Comparison of ENCODE assay signal across 27 cellular contexts in the genomic region with DNA sequence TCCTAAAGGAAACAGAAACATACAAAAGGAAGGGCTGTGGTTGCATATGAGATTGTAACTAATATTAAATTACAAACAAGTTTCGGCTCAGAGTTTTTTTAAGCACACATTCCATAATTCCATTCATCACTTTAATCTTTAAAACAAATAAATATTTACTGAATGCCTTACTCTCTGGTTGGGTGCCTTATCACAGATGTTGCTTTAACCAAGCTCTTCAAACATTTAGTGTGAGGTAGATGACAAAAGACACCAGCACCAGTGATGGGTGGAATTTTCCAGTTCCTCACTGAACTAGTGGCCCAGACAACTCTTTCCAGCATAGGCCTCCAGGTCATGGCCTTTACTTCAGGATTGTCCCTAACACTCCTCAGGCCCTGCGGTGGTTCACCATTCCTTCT. TPM values are rescaled to one million over a fixed set of nuclear protein-coding genes. Genes with fewer than 3 reads are reported as not detected.
DNase-seq lines count a peak whose midpoint lies in the region; FAIRE-seq and TF ChIP-seq lines count a peak whose summit lies in the region.
"Had no signal": no experiment of that assay in that cellular context is flagged by ENCODE, and none has a peak within 500 bp of the region (broad histone marks: within the 10 kb centered on the region; RNA-seq: fewer than 3 reads in every experiment).

No MANE protein-coding gene starts in this region.

- no TSS peak for BruUV-seq in endothelial cell of umbilical vein (replicated peaks; lab: Mats Ljungman, UMichigan)

- no peak overlapping the region for H2AFZ ChIP-seq in endothelial cell of umbilical vein (ENCODE audit: low read depth, low read length)

- TF ChIP-seq POLR2A in GM12891 (IDR thresholded peaks at IDR 0.05; ENCODE audit: low read depth, low read length) (no peak), endothelial cell of umbilical vein (IDR thresholded peaks at IDR 0.05; ENCODE audit: low read depth, low read length) (peak; percentile 26)

- dilution Hi-C loops in endothelial cell of umbilical vein (cut with MboI; ENCODE audit: extremely low pct_ligation_motif_present, low sequenced_read_pairs) = no loop called here

- peak overlapping the region; percentile 5 for H3K9ac ChIP-seq in endothelial cell of umbilical vein (replicated peaks; ENCODE audit: extremely low read depth, insufficient read depth, low read length)

- POLR2A ChIA-PET in endothelial cell of umbilical vein (lab: Charles Lee) = no interaction called here

- H3K79me2 ChIP-seq in endothelial cell of umbilical vein (ENCODE audit: control insufficient read depth, insufficient read depth, low read length) = peaks cover 59% of the 10 kb centered on the region

- no peaks in the 10 kb centered on the region for H3K9me3 ChIP-seq in endothelial cell of umbilical vein (replicated peaks; ENCODE audit: control insufficient read depth, insufficient read depth, low read length)
- H3K9me3 ChIP-seq: pancreas, thoracic aorta had no signal

- peaks cover 5% of the 10 kb centered on the region for H3K36me3 Mint-ChIP-seq in osteocyte (ENCODE audit: unreplicated experiment)
- H3K36me3 Mint-ChIP-seq: activated naive CD4-positive, alpha-beta T cell treated with anti-CD3 and anti-CD28 coated beads, Interleukin-2, amount 50 U/mL, for 72 hours; natural killer cell treated with Interleukin-12 subunit alpha and Interleukin-12 subunit beta and Interleukin-15 and Interleukin-18, amount 100 ng/mL, for 72 hours had no signal

- no peaks in the 10 kb centered on the region for H3K27me3 Mint-ChIP-seq in osteocyte (ENCODE audit: unreplicated experiment)
- H3K27me3 Mint-ChIP-seq: activated CD4-positive, alpha-beta T cell treated with anti-CD3 and anti-CD28 coated beads, Interleukin-2, amount 10 ng/mL, durations not matched to agents 7 days and 5 days; CD4-positive, alpha-beta T cell; natural killer cell treated with Interleukin-12 subunit alpha and Interleukin-12 subunit beta and Interleukin-15 and Interleukin-18, amount 100 ng/mL, for 72 hours had no signal

- H3K4me1 ChIP-seq in endothelial cell of umbilical vein (ENCODE audit: control insufficient read depth, extremely low read depth, insufficient read depth, low read length) = peaks cover 58% of the 10 kb centered on the region

- no peaks in the 10 kb centered on the region for H3K9me1 ChIP-seq in endothelial cell of umbilical vein (replicated peaks; ENCODE audit: control insufficient read depth, extremely low read depth, insufficient read depth, low read length)

- peak overlapping the region; percentile 43 for H3K4me2 ChIP-seq in endothelial cell of umbilical vein (ENCODE audit: insufficient read depth, low read length)

- H3K36me3 ChIP-seq in endothelial cell of umbilical vein (ENCODE audit: control insufficient read depth in 2 of 2, extremely low read depth in 1 of 2, insufficient read depth in 2 of 2, low read length in 2 of 2) = peaks cover 0 to 2% of the 10 kb centered on the region in 2 experiments
- H3K36me3 ChIP-seq: cardiac muscle cell, pancreas, thoracic aorta had no signal

- peak overlapping the region; percentile 63 for H3K27ac Mint-ChIP-seq in osteocyte (ENCODE audit: unreplicated experiment)
- H3K27ac Mint-ChIP-seq: activated CD4-positive, alpha-beta T cell treated with anti-CD3 and anti-CD28 coated beads, Interleukin-2, amount 10 ng/mL, durations not matched to agents 7 days and 5 days; activated naive CD4-positive, alpha-beta T cell treated with anti-CD3 and anti-CD28 coated beads, Interleukin-2, amount 50 U/mL, for 72 hours; CD4-positive, alpha-beta T cell had no signal

- H4K20me1 ChIP-seq in endothelial cell of umbilical vein (replicated peaks; ENCODE audit: control insufficient read depth, extremely low read depth, insufficient read depth, low read length) = no peaks in the 10 kb centered on the region

- H3K4me1 Mint-ChIP-seq in osteocyte (ENCODE audit: unreplicated experiment) = peaks cover 62% of the 10 kb centered on the region

- CTCF ChIA-PET in endothelial cell of umbilical vein (lab: Charles Lee) = interaction anchor here (2.0 kb wide), 1 partner anchor 21 kb away, joined by 5 read pairs; no protein-coding TSS in a partner anchor

- no peaks in the 10 kb centered on the region for H3K9me3 Mint-ChIP-seq in osteocyte (ENCODE audit: unreplicated experiment)
- H3K9me3 Mint-ChIP-seq: activated CD4-positive, alpha-beta T cell treated with anti-CD3 and anti-CD28 coated beads, Interleukin-2, amount 10 ng/mL, durations not matched to agents 7 days and 5 days; activated naive CD4-positive, alpha-beta T cell treated with anti-CD3 and anti-CD28 coated beads, Interleukin-2, amount 50 U/mL, for 72 hours; CD4-positive, alpha-beta T cell; natural killer cell treated with Interleukin-12 subunit alpha and Interleukin-12 subunit beta and Interleukin-15 and Interleukin-18, amount 100 ng/mL, for 72 hours had no signal

- no peak overlapping the region for H3K4me3 Mint-ChIP-seq in osteocyte (ENCODE audit: unreplicated experiment)
- H3K4me3 Mint-ChIP-seq: activated CD4-positive, alpha-beta T cell treated with anti-CD3 and anti-CD28 coated beads, Interleukin-2, amount 10 ng/mL, durations not matched to agents 7 days and 5 days; CD4-positive, alpha-beta T cell; natural killer cell treated with Interleukin-12 subunit alpha and Interleukin-12 subunit beta and Interleukin-15 and Interleukin-18, amount 100 ng/mL, for 72 hours had no signal

- DNase-seq in GM12891 (ENCODE audit: insufficient read length, low spot score) = no peak
- DNase-seq in LHCN-M2 (ENCODE audit: low read depth) = peak; percentile 38
- DNase-seq in endothelial cell of umbilical vein (ENCODE audit: low read depth, low spot score) = peak; percentile 66
- DNase-seq in osteocyte (ENCODE audit: extremely low spot score, unreplicated experiment) = no peak
- DNase-seq in retina = no peak
- no peak for DNase-seq in GM13976 (ENCODE audit: low spot score)
- no peak for DNase-seq in activated naive CD4-positive, alpha-beta T cell treated with anti-CD3 and anti-CD28 coated beads, Interleukin-2, amount 50 U/mL, for 16 hours
- DNase-seq: activated CD4-positive, alpha-beta T cell treated with anti-CD3 and anti-CD28 coated beads, Interleukin-2, amount 10 ng/mL, durations not matched to agents 7 days and 5 days; anterior cingulate cortex; CD4-positive, alpha-beta T cell; GDM1; H7; head of caudate nucleus; Kasumi-1; left colon; NCI-H1092; NCI-H1930; NCI-H69; pancreas; stimulated activated CD4-positive, alpha-beta T cell treated with anti-CD3 and anti-CD28 coated beads, Interleukin-4, amount 100 ng/mL, for 4 hours; stimulated activated naive CD4-positive, alpha-beta T cell had no signal

- intact Hi-C loops in endothelial cell of umbilical vein (cut with micrococcal nuclease) = no loop called here

- no peaks in the 10 kb centered on the region for H3K27me3 ChIP-seq in endothelial cell of umbilical vein (ENCODE audit: control insufficient read depth in 2 of 2, insufficient read depth in 2 of 2, low read length in 2 of 2)
- H3K27me3 ChIP-seq: cardiac muscle cell, pancreas had no signal

- H3K27ac ChIP-seq in endothelial cell of umbilical vein (ENCODE audit: insufficient read depth, low read depth, low read length) = peak overlapping the region; percentile 66
- H3K27ac ChIP-seq: cardiac muscle cell, thoracic aorta, VCaP had no signal

- H3K4me3 ChIP-seq in endothelial cell of umbilical vein (replicated peaks in 1 of 3; ENCODE audit: insufficient read depth in 1 of 3, low read depth in 1 of 3, low read length in 3 of 3) = no peak overlapping the region
- H3K4me3 ChIP-seq: cardiac muscle cell, pancreas, thoracic aorta had no signal

- FAIRE-seq in GM12891 (lab: Jason Lieb, UNC) = no peak
- FAIRE-seq in endothelial cell of umbilical vein (lab: Jason Lieb, UNC) = peak; percentile 47
- FAIRE-seq: endometrium, pancreas had no signal

- no peak for TF ChIP-seq CTCF in endothelial cell of umbilical vein (IDR thresholded peaks at IDR 0.05; ENCODE audit: extremely low read depth in 1 of 2, insufficient read depth in 1 of 2, low read depth in 1 of 2, low read length in 2 of 2)
- no peak for TF ChIP-seq CTCF in osteocyte (IDR thresholded peaks at IDR 0.05)
- no peak for TF ChIP-seq CTCF in GM13976 (IDR thresholded peaks at IDR 0.05; ENCODE audit: borderline replicate concordance, control extremely low read depth, extremely low read depth, insufficient read depth, missing control alignments)

- in situ Hi-C loops in GM13976 (cut with MboI; ENCODE audit: low sequenced_read_pairs, unreplicated experiment) = no loop called here

TF ChIP-seq in GM12891, 5 proteins besides CTCF, POLR2A, EP300 and RAD21:
- TF ChIP-seq TAF1 (IDR thresholded peaks at IDR 0.05; ENCODE audit: low read depth, low read length) (no peak), SPI1 (IDR thresholded peaks at IDR 0.05; ENCODE audit: low read depth, low read length) (0 out of 2 replicates have a peak, but pooled peaks have one; percentile 20), POU2F2 (IDR thresholded peaks at IDR 0.05; ENCODE audit: low read depth, low read length) (no peak)

TF ChIP-seq in endothelial cell of umbilical vein, 7 proteins besides CTCF, POLR2A, EP300 and RAD21:
- TF ChIP-seq MYC (IDR thresholded peaks at IDR 0.05; ENCODE audit: low read depth, low read length) (no peak), JUN (IDR thresholded peaks at IDR 0.05; ENCODE audit: borderline replicate concordance, insufficient read depth, insufficient read length, low read depth) (no peak), EZH2 (IDR thresholded peaks at IDR 0.05; ENCODE audit: borderline replicate concordance, low read depth, low read length, severe bottlenecking) (no peak), GATA2 (IDR thresholded peaks at IDR 0.05; ENCODE audit: insufficient read depth, insufficient read length, low read depth, low read length) (no peak), POLR2AphosphoS5 (IDR thresholded peaks at IDR 0.05; ENCODE audit: insufficient read depth, low read depth, low read length) (no peak), FOS (IDR thresholded peaks at IDR 0.05; ENCODE audit: borderline replicate concordance, insufficient read depth, low read length) (no peak)
- TF ChIP-seq, protein P1, sequence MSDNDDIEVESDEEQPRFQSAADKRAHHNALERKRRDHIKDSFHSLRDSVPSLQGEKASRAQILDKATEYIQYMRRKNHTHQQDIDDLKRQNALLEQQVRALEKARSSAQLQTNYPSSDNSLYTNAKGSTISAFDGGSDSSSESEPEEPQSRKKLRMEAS (IDR thresholded peaks at IDR 0.05; ENCODE audit: insufficient read depth, insufficient read length) = no peak

RNA-seq across cellular contexts. Expression of gene ARHGAP18, which starts 58.7 kb away (rescaled TPM):
- polyA plus RNA-seq in GM12891 (2012; ENCODE audit: low read depth, missing spikeins) = 9.7 TPM
- total RNA-seq in LHCN-M2 (2014; rRNA removed) (96.8 and 101 TPM in 2 replicates), endothelial cell of umbilical vein (86.1 and 111 TPM in 2 replicates), osteocyte (12.8 and 13.3 TPM in 2 replicates)
- 18.1 TPM for polyA plus RNA-seq in LHCN-M2 (2012)
- 11.0 and 13.1 TPM in 2 replicates for polyA plus RNA-seq in endothelial cell of umbilical vein
- polyA plus RNA-seq in endothelial cell of umbilical vein (2011; cell fraction: cytosol; rRNA removed) = 21.9 and 22.6 TPM in 2 replicates
- 25.0 and 31.9 TPM in 2 replicates for polyA plus RNA-seq in endothelial cell of umbilical vein (2011; cell fraction: nucleus; rRNA removed)
- polyA plus RNA-seq in endothelial cell of umbilical vein (2012) = 43.4 and 50.9 TPM in 2 replicates
- polyA minus RNA-seq in endothelial cell of umbilical vein = 48.2 and 49.1 TPM in 2 replicates
- polyA minus RNA-seq in endothelial cell of umbilical vein (2011; cell fraction: cytosol; rRNA and poly(A)+ RNA removed) = 7.6 TPM
- 89.2 and 110 TPM in 2 replicates for polyA minus RNA-seq in endothelial cell of umbilical vein (2011; cell fraction: nucleus; rRNA and poly(A)+ RNA removed)

Comparison
In these comparisons a context has a peak if more than half of its experiments do, and no peak if none do; other contexts are left out.
1. DNase-seq: peak in LHCN-M2 (single experiment) and endothelial cell of umbilical vein (single experiment); none in GM12891 (single experiment), osteocyte (single experiment), retina (single experiment), GM13976 (single experiment) and activated naive CD4-positive, alpha-beta T cell treated with anti-CD3 and anti-CD28 coated beads, Interleukin-2, amount 50 U/mL, for 16 hours (single experiment).